In the genomic region with DNA sequence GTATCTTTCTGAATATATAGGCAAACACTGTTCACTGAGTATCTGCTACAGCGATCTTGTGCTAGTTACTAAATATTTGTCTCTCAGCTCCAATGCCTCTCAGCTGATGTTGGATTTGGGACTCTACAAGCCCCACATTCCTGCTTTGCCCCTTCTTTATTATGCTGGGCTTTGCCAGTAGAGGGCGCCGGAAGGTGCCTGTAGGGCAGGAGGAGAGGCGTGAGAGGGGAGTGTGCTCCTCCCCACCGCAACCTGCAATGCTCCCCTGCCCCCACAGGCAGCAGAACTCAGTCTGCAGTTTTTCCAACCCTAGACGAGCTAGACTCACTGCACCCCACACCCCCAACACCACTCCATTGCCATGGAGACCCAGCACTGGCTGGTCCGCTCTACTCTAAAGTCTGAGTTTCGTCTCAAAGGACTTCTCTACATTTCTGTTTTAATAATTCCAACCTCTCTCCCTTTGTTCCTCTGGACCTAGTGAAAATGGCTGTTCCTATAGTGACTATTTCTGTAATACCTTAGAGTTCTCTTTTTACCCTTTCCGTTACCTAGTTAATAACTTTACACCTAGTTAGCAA, we compare ENCODE assay signal across 8 cellular contexts.
DNase-seq lines count a peak whose midpoint lies in the region; ATAC-seq and TF ChIP-seq lines count a peak whose summit lies in the region.

No MANE protein-coding gene starts in this region.

- peak; percentile 27 for DNase-seq in DMS53 treated with DMSO at 0.1 percent for 48 hours (lab: John Stamatoyannopoulos, UW; ENCODE audit: unreplicated experiment)
- peak; percentile 9 for DNase-seq in Kasumi-1 (lab: John Stamatoyannopoulos, UW)
- DNase-seq in brain microvascular endothelial cell, result no peak
- peak; percentile 5 to 20 for DNase-seq in stimulated activated naive CD8-positive, alpha-beta T cell treated with anti-CD3 and anti-CD28 coated beads, Interleukin-15, amount 100 ng/mL, for 72 hours
- DNase-seq in adrenal gland, result no peak
- no peak for DNase-seq in inferior parietal cortex (ENCODE audit: extremely low spot score)
- DNase-seq in stomach, result no peak

- no peak for TF ChIP-seq EP300 in stomach (IDR thresholded peaks at IDR 0.05)

- no peak overlapping the region for H3K4me3 Mint-ChIP-seq in stimulated activated naive CD8-positive, alpha-beta T cell treated with anti-CD3 and anti-CD28 coated beads, Interleukin-15, amount 100 ng/mL, for 72 hours

- H3K9me3 ChIP-seq in adrenal gland (replicated peaks in 1 of 3), result no peaks in the 10 kb centered on the region
- no peaks in the 10 kb centered on the region for H3K9me3 ChIP-seq in stomach

- H3K27me3 ChIP-seq in brain microvascular endothelial cell (replicated peaks), result no peaks in the 10 kb centered on the region
- no peaks in the 10 kb centered on the region for H3K27me3 ChIP-seq in adrenal gland
- no peaks in the 10 kb centered on the region for H3K27me3 ChIP-seq in stomach

- peak; percentile 88 for ATAC-seq in GM21360 (IDR thresholded peaks at IDR 0.05; ENCODE audit: unreplicated experiment)
- ATAC-seq in stimulated activated naive CD8-positive, alpha-beta T cell treated with anti-CD3 and anti-CD28 coated beads, Interleukin-15, amount 100 ng/mL, for 72 hours, result peak; percentile 29

- no peaks in the 10 kb centered on the region for H3K27me3 Mint-ChIP-seq in stimulated activated naive CD8-positive, alpha-beta T cell treated with anti-CD3 and anti-CD28 coated beads, Interleukin-15, amount 100 ng/mL, for 72 hours

- TF ChIP-seq CTCF in brain microvascular endothelial cell (IDR thresholded peaks at IDR 0.05; ENCODE audit: low read depth, low read length, missing control alignments), result peak; percentile 31
- no peak for TF ChIP-seq CTCF in adrenal gland (IDR thresholded peaks at IDR 0.05)
- no peak for TF ChIP-seq CTCF in stomach (IDR thresholded peaks at IDR 0.05)

- no peaks in the 10 kb centered on the region for H3K4me1 ChIP-seq in adrenal gland (replicated peaks in 1 of 2)
- no peaks in the 10 kb centered on the region for H3K4me1 ChIP-seq in stomach

- H3K9me3 Mint-ChIP-seq in stimulated activated naive CD8-positive, alpha-beta T cell treated with anti-CD3 and anti-CD28 coated beads, Interleukin-15, amount 100 ng/mL, for 72 hours, result no peaks in the 10 kb centered on the region

- no peak overlapping the region for H3K4me3 ChIP-seq in brain microvascular endothelial cell (ENCODE audit: low read depth, low read length)
- no peak overlapping the region for H3K4me3 ChIP-seq in adrenal gland
- H3K4me3 ChIP-seq in stomach, result no peak overlapping the region

- intact Hi-C loops in adrenal gland (cut with DNase I) (no loop called here), stomach (cut with DNase I; ENCODE audit: low total_unique reads) (no loop called here)

- in situ Hi-C loops in brain microvascular endothelial cell (cut with HindIII; ENCODE audit: low pct_ligation_motif_present, low sequenced_read_pairs), result no loop called here

- WGBS in adrenal gland, 4 donors, result 65 to 72% (median 68%) methylated on average over 9 of the region's 9 CpGs
- 52 to 62% (median 58%) methylated on average over 9 of the region's 9 CpGs for WGBS in stomach, 5 donors

- no peaks in the 10 kb centered on the region for H3K36me3 ChIP-seq in brain microvascular endothelial cell (replicated peaks)
- H3K36me3 ChIP-seq in adrenal gland (replicated peaks in 1 of 2), result no peaks in the 10 kb centered on the region
- no peaks in the 10 kb centered on the region for H3K36me3 ChIP-seq in stomach

- H3K27ac Mint-ChIP-seq in stimulated activated naive CD8-positive, alpha-beta T cell treated with anti-CD3 and anti-CD28 coated beads, Interleukin-15, amount 100 ng/mL, for 72 hours, result no peak overlapping the region

- H3K4me1 Mint-ChIP-seq in stimulated activated naive CD8-positive, alpha-beta T cell treated with anti-CD3 and anti-CD28 coated beads, Interleukin-15, amount 100 ng/mL, for 72 hours, result no peaks in the 10 kb centered on the region

- TF ChIP-seq POLR2A in adrenal gland (IDR thresholded peaks at IDR 0.05), result no peak
- TF ChIP-seq POLR2A in stomach (IDR thresholded peaks at IDR 0.05), result no peak

- no peak overlapping the region for H3K27ac ChIP-seq in brain microvascular endothelial cell
- H3K27ac ChIP-seq in adrenal gland, result no peak overlapping the region
- H3K27ac ChIP-seq in stomach, result no peak overlapping the region

Comparison
In these comparisons a context has a peak if more than half of its experiments do, and no peak if none do; other contexts are left out.
1. DNase-seq: peak in DMS53 treated with DMSO at 0.1 percent for 48 hours (single experiment), Kasumi-1 (2 of 2) and stimulated activated naive CD8-positive, alpha-beta T cell treated with anti-CD3 and anti-CD28 coated beads, Interleukin-15, amount 100 ng/mL, for 72 hours (2 of 2); none in brain microvascular endothelial cell (single experiment), adrenal gland (0 of 7), inferior parietal cortex (single experiment) and stomach (single experiment).